Comparison of ENCODE assay signal across 11 cellular contexts in the genomic region with DNA sequence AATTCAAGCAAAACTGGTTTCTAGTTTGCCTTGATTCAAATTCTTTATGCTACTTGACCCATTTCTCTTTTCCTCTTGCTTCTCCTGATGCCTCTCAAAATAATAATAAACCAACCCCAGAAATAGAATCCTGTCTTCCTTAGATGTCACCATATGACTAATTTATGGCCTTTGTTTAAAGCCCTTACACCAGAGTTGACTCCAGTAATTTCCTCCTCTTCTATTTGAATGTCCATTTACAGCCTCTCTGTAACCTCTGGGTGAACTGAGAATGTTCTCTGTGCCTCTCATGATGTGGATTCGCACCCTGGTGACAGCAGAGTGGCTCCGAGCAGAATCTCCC. TPM values are rescaled to one million over a fixed set of nuclear protein-coding genes. Genes with fewer than 3 reads are reported as not detected.
DNase-seq lines count a peak whose midpoint lies in the region; ATAC-seq, FAIRE-seq and TF ChIP-seq lines count a peak whose summit lies in the region.
"Had no signal": no experiment of that assay in that cellular context is flagged by ENCODE, and none has a peak within 500 bp of the region (broad histone marks: within the 10 kb centered on the region; RNA-seq: fewer than 3 reads in every experiment).

No MANE protein-coding gene starts in this region.

- no peak overlapping the region for H3K4me3 ChIP-seq in thyroid gland (replicated peaks in 1 of 3)

- H3K36me3 ChIP-seq in thyroid gland: no peaks in the 10 kb centered on the region

- DNase-seq in GM19238 (ENCODE audit: insufficient read length, low spot score) (peak; percentile 45), RCC 7860 (ENCODE audit: low spot score) (peak; percentile 24), thyroid gland (no peak), NCI-H2081 treated with DMSO at 0.1 percent for 48 hours (lab: John Stamatoyannopoulos, UW) (no peak), hepatic stellate cell (ENCODE audit: low spot score) (no peak)
- DNase-seq in activated T-helper 1 cell treated with anti-CD3 and anti-CD28 coated beads, Interleukin-12 subunit alpha, Interleukin-12 subunit beta, Interleukin-2, Interleukin-4 antibody, amounts not matched to agents 30 ng/mL and 10 ng/mL and 1 ng/mL, durations not matched to agents 14 hours and 24 hours and 36 hours (ENCODE audit: low spot score): no peak
- DNase-seq: hypothalamus, NCI-H187 had no signal

- H3K4me1 ChIP-seq in thyroid gland: peaks cover 85 to 86% of the 10 kb centered on the region in 2 donors

- no peaks in the 10 kb centered on the region for H3K9me3 Mint-ChIP-seq in activated T-helper 1 cell treated with anti-CD3 and anti-CD28 coated beads, Interleukin-12 subunit alpha, Interleukin-12 subunit beta, Interleukin-2, Interleukin-4 antibody, amounts not matched to agents 30 ng/mL and 10 ng/mL and 1 ng/mL, durations not matched to agents 14 hours and 24 hours and 36 hours

- WGBS in thyroid gland, 2 donors: 27 to 42% methylated on average over 2 of the region's 2 CpGs

- no peak for TF ChIP-seq POLR2A in thyroid gland (IDR thresholded peaks at IDR 0.05)

- H3K36me3 Mint-ChIP-seq in activated T-helper 1 cell treated with anti-CD3 and anti-CD28 coated beads, Interleukin-12 subunit alpha, Interleukin-12 subunit beta, Interleukin-2, Interleukin-4 antibody, amounts not matched to agents 30 ng/mL and 10 ng/mL and 1 ng/mL, durations not matched to agents 14 hours and 24 hours and 36 hours (ENCODE audit: low read depth): no peaks in the 10 kb centered on the region

- H3K9me3 ChIP-seq in thyroid gland: no peaks in the 10 kb centered on the region

- H3K27ac ChIP-seq in thyroid gland: peak overlapping the region; percentile 89 to 95 (median 92)

- H3K4me1 Mint-ChIP-seq in activated T-helper 1 cell treated with anti-CD3 and anti-CD28 coated beads, Interleukin-12 subunit alpha, Interleukin-12 subunit beta, Interleukin-2, Interleukin-4 antibody, amounts not matched to agents 30 ng/mL and 10 ng/mL and 1 ng/mL, durations not matched to agents 14 hours and 24 hours and 36 hours (ENCODE audit: low read depth): no peaks in the 10 kb centered on the region

- no peaks in the 10 kb centered on the region for H3K27me3 ChIP-seq in thyroid gland

- intact Hi-C loops in thyroid gland (cut with DNase I): no loop called here
- intact Hi-C loops in activated T-helper 1 cell treated with anti-CD3 and anti-CD28 coated beads, Interleukin-12 subunit alpha, Interleukin-12 subunit beta, Interleukin-2, Interleukin-4 antibody, amounts not matched to agents 30 ng/mL and 10 ng/mL and 1 ng/mL, durations not matched to agents 14 hours and 24 hours and 36 hours (cut with micrococcal nuclease): no loop called here

- ATAC-seq in HG02885 (IDR thresholded peaks at IDR 0.05; ENCODE audit: poor library complexity, unreplicated experiment): peak; percentile 66
- ATAC-seq: activated CD4-positive, CD25-positive, alpha-beta regulatory T cell treated with anti-CD3 and anti-CD28 coated beads, Interleukin-2, amount 50 U/mL, for 24 hours had no signal

- H3K4me3 Mint-ChIP-seq in activated T-helper 1 cell treated with anti-CD3 and anti-CD28 coated beads, Interleukin-12 subunit alpha, Interleukin-12 subunit beta, Interleukin-2, Interleukin-4 antibody, amounts not matched to agents 30 ng/mL and 10 ng/mL and 1 ng/mL, durations not matched to agents 14 hours and 24 hours and 36 hours: no peak overlapping the region

- H3K27me3 Mint-ChIP-seq in activated T-helper 1 cell treated with anti-CD3 and anti-CD28 coated beads, Interleukin-12 subunit alpha, Interleukin-12 subunit beta, Interleukin-2, Interleukin-4 antibody, amounts not matched to agents 30 ng/mL and 10 ng/mL and 1 ng/mL, durations not matched to agents 14 hours and 24 hours and 36 hours (ENCODE audit: insufficient read depth): no peaks in the 10 kb centered on the region

- no peak for FAIRE-seq in RCC 7860 (lab: Jason Lieb, UNC)
- FAIRE-seq: bronchial epithelial cell had no signal

- TF ChIP-seq CTCF in thyroid gland (IDR thresholded peaks at IDR 0.05): no peak

- H3K27ac Mint-ChIP-seq in activated T-helper 1 cell treated with anti-CD3 and anti-CD28 coated beads, Interleukin-12 subunit alpha, Interleukin-12 subunit beta, Interleukin-2, Interleukin-4 antibody, amounts not matched to agents 30 ng/mL and 10 ng/mL and 1 ng/mL, durations not matched to agents 14 hours and 24 hours and 36 hours: no peak overlapping the region

RNA-seq across cellular contexts. Expression of a gene that starts 31.5 kb away (rescaled TPM):
- 10 to 100 TPM; 27.4 to 92.9 (median 45.5) TPM for total RNA-seq in thyroid gland
- total RNA-seq in activated T-helper 1 cell treated with anti-CD3 and anti-CD28 coated beads, Interleukin-12 subunit alpha, Interleukin-12 subunit beta, Interleukin-2, Interleukin-4 antibody, amounts not matched to agents 30 ng/mL and 10 ng/mL and 1 ng/mL, durations not matched to agents 14 hours and 24 hours and 36 hours: 0.34 TPM in 2 replicates

Comparison
In these comparisons a context has a peak if more than half of its experiments do, and no peak if none do; other contexts are left out.
1. DNase-seq: peak in GM19238 (single experiment) and RCC 7860 (single experiment); none in thyroid gland (0 of 2), activated T-helper 1 cell treated with anti-CD3 and anti-CD28 coated beads, Interleukin-12 subunit alpha, Interleukin-12 subunit beta, Interleukin-2, Interleukin-4 antibody, amounts not matched to agents 30 ng/mL and 10 ng/mL and 1 ng/mL, durations not matched to agents 14 hours and 24 hours and 36 hours (single experiment), NCI-H2081 treated with DMSO at 0.1 percent for 48 hours (single experiment) and hepatic stellate cell (single experiment).
2. RNA of a gene that starts 31.5 kb away (total RNA-seq): 27.4 to 92.9 TPM in thyroid gland; 0.34 TPM in activated T-helper 1 cell treated with anti-CD3 and anti-CD28 coated beads, Interleukin-12 subunit alpha, Interleukin-12 subunit beta, Interleukin-2, Interleukin-4 antibody, amounts not matched to agents 30 ng/mL and 10 ng/mL and 1 ng/mL, durations not matched to agents 14 hours and 24 hours and 36 hours; every median in the first group is over 10 times any median in the second.